In the genomic region with DNA sequence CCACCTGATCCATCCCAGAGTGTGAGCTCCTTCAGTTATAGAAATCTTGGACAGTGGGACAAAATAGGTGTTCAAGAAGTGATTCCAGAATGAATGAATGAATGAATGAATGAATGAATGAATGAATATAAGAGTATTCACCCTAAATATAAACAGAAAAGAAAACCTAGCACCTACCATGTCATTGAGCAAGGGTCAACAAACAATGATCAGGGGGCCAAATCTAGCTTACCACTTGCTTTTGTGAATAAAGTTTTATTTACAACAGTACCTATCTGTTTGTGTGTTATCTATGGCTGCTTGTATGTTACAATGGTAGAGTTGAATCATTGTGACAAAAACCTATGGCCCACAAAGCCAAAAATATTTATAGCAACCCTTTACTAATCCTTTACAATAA, we compare ENCODE assay signal across 34 cellular contexts.
"Had no signal": no experiment of that assay in that cellular context is flagged by ENCODE, and none has a peak within 500 bp of the region (broad histone marks: within the 10 kb centered on the region; RNA-seq: fewer than 3 reads in every experiment).

No MANE protein-coding gene starts in this region.

- H3K4me3 ChIP-seq: MG63 had no signal

- H3K9me3 ChIP-seq: MG63 had no signal

- DNase-seq: Karpas-422, Kasumi-1, MG63, MM.1S, MV-4-11, NCI-H1048, NCI-H1092, NCI-H1092 treated with DMSO at 0.1 percent for 48 hours, NCI-H1105, NCI-H1105 treated with DMSO at 0.1 percent for 48 hours, NCI-H1417 treated with DMSO at 0.1 percent for 48 hours, NCI-H1436, NCI-H1436 treated with DMSO at 0.1 percent for 48 hours, NCI-H146, NCI-H1694, NCI-H1694 treated with DMSO at 0.1 percent for 48 hours, NCI-H187, NCI-H187 treated with DMSO at 0.1 percent for 48 hours, NCI-H1930, NCI-H2029, NCI-H2029 treated with DMSO at 0.1 percent for 48 hours, NCI-H2081, NCI-H2081 treated with DMSO at 0.1 percent for 48 hours, NCI-H2107, NCI-H2171, NCI-H2171 treated with DMSO at 0.1 percent for 48 hours, NCI-H2227 treated with DMSO at 0.1 percent for 48 hours, NCI-H226, NCI-H345, NCI-H446, NCI-H446 treated with DMSO at 0.1 percent for 48 hours, NCI-H510A, NCI-H510A treated with DMSO at 0.1 percent for 48 hours, NCI-H524 had no signal

- H3K27me3 ChIP-seq: MG63 had no signal

- H3K36me3 ChIP-seq: MG63 had no signal
